Comparison of ENCODE assay signal across 23 cellular contexts in the genomic region with DNA sequence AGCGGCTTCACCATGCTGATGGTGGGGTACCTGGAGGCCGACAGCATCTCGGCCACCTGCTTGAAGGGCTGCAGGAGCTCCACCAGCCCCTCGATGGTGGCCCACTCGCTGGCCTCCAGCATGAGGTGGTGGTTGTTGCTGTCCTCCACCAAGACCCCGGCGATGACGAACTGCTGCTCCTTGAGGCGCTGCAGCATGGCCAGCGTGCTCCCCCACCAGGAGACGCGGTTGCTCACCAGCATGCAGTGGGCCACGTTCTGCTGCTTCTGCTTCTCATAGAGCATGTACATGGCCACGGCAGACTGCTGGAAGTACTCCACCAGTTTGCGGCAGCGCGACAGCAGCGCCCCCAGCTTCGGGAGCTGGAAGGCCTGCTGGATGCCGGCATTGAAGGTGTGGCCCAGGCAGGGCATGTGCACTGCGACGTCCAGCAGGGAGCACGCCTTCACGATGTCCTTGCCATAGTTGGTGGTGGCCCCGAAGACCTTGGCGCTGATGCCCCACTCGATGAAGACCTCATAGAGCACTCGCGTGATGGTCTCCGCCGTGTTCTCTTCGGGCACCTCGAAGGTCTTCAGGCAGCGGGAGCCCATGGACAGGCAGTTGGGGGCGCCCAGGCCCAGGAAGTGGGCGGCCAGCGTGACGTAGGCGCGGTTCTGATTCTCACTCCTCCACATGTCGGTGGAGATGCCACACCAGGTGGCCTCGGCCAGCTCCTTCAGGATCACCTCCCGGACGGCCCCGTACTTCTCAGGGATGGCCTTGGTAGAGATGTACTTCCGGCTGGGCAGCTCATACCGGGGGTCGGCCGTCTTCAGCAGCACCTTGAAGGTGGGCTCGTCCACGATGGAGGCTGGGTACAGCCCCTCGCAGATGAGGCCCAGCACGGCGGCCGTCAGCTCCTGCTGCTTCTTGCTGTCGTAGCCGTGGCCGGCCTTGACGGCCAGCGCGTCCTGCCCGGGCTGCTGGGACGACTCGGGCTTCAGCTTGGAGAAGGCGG. TPM values are rescaled to one million over a fixed set of nuclear protein-coding genes. Genes with fewer than 3 reads are reported as not detected.
DNase-seq lines count a peak whose midpoint lies in the region; ATAC-seq, FAIRE-seq and TF ChIP-seq lines count a peak whose summit lies in the region.
"Had no signal": no experiment of that assay in that cellular context is flagged by ENCODE, and none has a peak within 500 bp of the region (broad histone marks: within the 10 kb centered on the region; RNA-seq: fewer than 3 reads in every experiment).

No MANE protein-coding gene starts in this region.

- CTCF ChIA-PET in HepG2 (lab: Yijun Ruan, JAX; ENCODE audit: low intra/inter-chr PET ratio, low total read pairs) = no interaction called here

- H3K27me3 Mint-ChIP-seq in chondrocyte (ENCODE audit: low read depth) = no peaks in the 10 kb centered on the region
- H3K27me3 Mint-ChIP-seq: B cell; CD4-positive, CD25-positive, alpha-beta regulatory T cell had no signal

- peaks cover 0 to 15% (median 6%) of the 10 kb centered on the region in 11 experiments; a peak in 8 of 22 replicates for H3K9me3 ChIP-seq in BLaER1 treated with 17β-estradiol and CSF1 and Interleukin-3, amounts not matched to agents 10 nM and 100 nM (replicated peaks in 1 of 11)
- H3K9me3 ChIP-seq in HepG2 (ENCODE audit: low read length) = no peaks in the 10 kb centered on the region
- H3K9me3 ChIP-seq: SJCRH30 had no signal

- H3K4me2 ChIP-seq in BLaER1 treated with 17β-estradiol and CSF1 and Interleukin-3, amounts not matched to agents 10 nM and 100 nM = peak overlapping the region in 10 of 11 experiments; percentile 23 to 86 (median 74); a peak in 16 of 22 replicates
- H3K4me2 ChIP-seq in HepG2 (ENCODE audit: low read depth, low read length) = no peak overlapping the region

- DNase-seq in GM20000 (ENCODE audit: low spot score) (peak; percentile 25), chondrocyte (ENCODE audit: low spot score) (peak; percentile 92), HepG2 (ENCODE audit: low spot score) (no peak), NCI-H2227 treated with DMSO at 0.1 percent for 48 hours (lab: John Stamatoyannopoulos, UW) (no peak), NCI-H510A (lab: John Stamatoyannopoulos, UW) (no peak), DMS153 treated with DMSO at 0.1 percent for 48 hours (lab: John Stamatoyannopoulos, UW; ENCODE audit: unreplicated experiment) (no peak)
- DNase-seq in activated CD8-positive, alpha-beta memory T cell treated with anti-CD3 and anti-CD28 coated beads, Interleukin-2, amount 50 U/mL, for 48 hours = no peak
- DNase-seq: CD4-positive, CD25-positive, alpha-beta regulatory T cell; DMS79 treated with DMSO at 0.1 percent for 48 hours; H7; KBM-7; MM.1S; NCI-H1048; NCI-H1436; NCI-H1930; NCI-H510A treated with DMSO at 0.1 percent for 48 hours; NCI-H82; SJCRH30 had no signal

- no peak for FAIRE-seq in HepG2 (lab: Jason Lieb, UNC)
- FAIRE-seq: GM12878, GM19239 had no signal

- peaks cover 81 to 97% (median 96%) of the 10 kb centered on the region in 11 experiments for H4K20me1 ChIP-seq in BLaER1 treated with 17β-estradiol and CSF1 and Interleukin-3, amounts not matched to agents 10 nM and 100 nM
- H4K20me1 ChIP-seq in HepG2 (ENCODE audit: insufficient read depth, low read length) = peaks cover 13% of the 10 kb centered on the region; the same call in 1 of the 2 replicates

- 0 out of 22 replicates have a peak overlapping the region, but pooled peaks of 1 of the 11 experiments have one; percentile 38 for H3K9ac ChIP-seq in BLaER1 treated with 17β-estradiol and CSF1 and Interleukin-3, amounts not matched to agents 10 nM and 100 nM
- no peak overlapping the region for H3K9ac ChIP-seq in HepG2 (ENCODE audit: insufficient read depth, low read depth, low read length)

- no TSS peak for BruUV-seq in HepG2 (replicated peaks; lab: Mats Ljungman, UMichigan)

- TF ChIP-seq RAD21 in HepG2 (CRISPR knock-in tag; IDR thresholded peaks at IDR 0.05) = no peak

- peaks cover 33% of the 10 kb centered on the region for H3K79me2 ChIP-seq in HepG2 (ENCODE audit: insufficient read depth, low read length)

- no peak overlapping the region for H2AFZ ChIP-seq in HepG2 (ENCODE audit: low read length)

- peaks cover 6 to 90% (median 74%) of the 10 kb centered on the region in 10 experiments for H3K4me1 ChIP-seq in BLaER1 treated with 17β-estradiol and CSF1 and Interleukin-3, amounts not matched to agents 10 nM and 100 nM
- 0 out of 2 replicates have a peak, but pooled peaks cover 15% of the 10 kb centered on the region for H3K4me1 ChIP-seq in HepG2 (ENCODE audit: insufficient read depth, low read length)
- H3K4me1 ChIP-seq: SJCRH30 had no signal

- no peak for TF ChIP-seq POLR2A in HepG2 (IDR thresholded peaks at IDR 0.05; ENCODE audit: insufficient read depth in 1 of 2, low read depth in 2 of 2, low read length in 2 of 2)

- peaks cover 33% of the 10 kb centered on the region for H3K36me3 Mint-ChIP-seq in chondrocyte (ENCODE audit: low read depth)

- no peak overlapping the region for H3K27ac Mint-ChIP-seq in chondrocyte (ENCODE audit: unreplicated experiment)
- H3K27ac Mint-ChIP-seq: B cell; CD4-positive, CD25-positive, alpha-beta regulatory T cell had no signal

- TF ChIP-seq CTCF in GM20000 (IDR thresholded peaks at IDR 0.05; ENCODE audit: extremely low read depth, missing control alignments) (no peak), chondrocyte (IDR thresholded peaks at IDR 0.05) (no peak), HepG2 (CRISPR knock-in tag; IDR thresholded peaks at IDR 0.05) (no peak)

- H3K9me3 Mint-ChIP-seq in chondrocyte (ENCODE audit: low read depth) = no peaks in the 10 kb centered on the region
- H3K9me3 Mint-ChIP-seq: CD4-positive, CD25-positive, alpha-beta regulatory T cell had no signal

- intact Hi-C loops in HepG2 (cut with micrococcal nuclease; ENCODE audit: unreplicated experiment) = no loop called here

- H3K27me3 ChIP-seq in BLaER1 treated with 17β-estradiol and CSF1 and Interleukin-3, amounts not matched to agents 10 nM and 100 nM = no peaks in the 10 kb centered on the region
- H3K27me3 ChIP-seq in HepG2 (ENCODE audit: control insufficient read depth in 1 of 2, insufficient read depth in 2 of 2, low read length in 2 of 2) = no peaks in the 10 kb centered on the region
- H3K27me3 ChIP-seq: SJCRH30 had no signal

- in situ Hi-C loops in HepG2 (cut with HindIII; ENCODE audit: extremely low pct_ligation_motif_present, low pct_unique_long_range_greater_than_20kb) = no loop called here

- WGBS in HepG2 (ENCODE audit: low lambda C conversion rate) = 98% methylated on average over 21 of the region's 65 CpGs

- H3K4me3 ChIP-seq in BLaER1 treated with 17β-estradiol and CSF1 and Interleukin-3, amounts not matched to agents 10 nM and 100 nM = no peak overlapping the region
- H3K4me3 ChIP-seq in HepG2 (replicated peaks in 1 of 3; ENCODE audit: insufficient read depth in 1 of 3, low read depth in 2 of 3, low read length in 3 of 3) = no peak overlapping the region
- H3K4me3 ChIP-seq: GM12878, SJCRH30 had no signal

- H3K4me3 Mint-ChIP-seq in chondrocyte (ENCODE audit: unreplicated experiment) = no peak overlapping the region
- H3K4me3 Mint-ChIP-seq: B cell; CD4-positive, CD25-positive, alpha-beta regulatory T cell had no signal

- peak overlapping the region in 2 of 11 experiments; percentile 62 to 70; a peak in 6 of 22 replicates for H3K27ac ChIP-seq in BLaER1 treated with 17β-estradiol and CSF1 and Interleukin-3, amounts not matched to agents 10 nM and 100 nM
- no peak overlapping the region for H3K27ac ChIP-seq in HepG2 (ENCODE audit: extremely low read length, insufficient read depth, low read length)
- H3K27ac ChIP-seq: SJCRH30 had no signal

- ATAC-seq in HepG2 = peak; percentile 14
- ATAC-seq: GM12878, Panc1 had no signal

- peaks cover 65 to 87% (median 74%) of the 10 kb centered on the region in 11 experiments for H3K36me3 ChIP-seq in BLaER1 treated with 17β-estradiol and CSF1 and Interleukin-3, amounts not matched to agents 10 nM and 100 nM
- peaks cover 17 to 62% of the 10 kb centered on the region in 2 experiments for H3K36me3 ChIP-seq in HepG2 (replicated peaks in 1 of 2; ENCODE audit: control insufficient read depth in 1 of 2, insufficient read depth in 2 of 2, low read length in 2 of 2)

- peaks cover 26% of the 10 kb centered on the region for H3K4me1 Mint-ChIP-seq in chondrocyte (ENCODE audit: low read depth)

- POLR2A ChIA-PET in HepG2 (lab: Yijun Ruan, JAX) = no interaction called here

- TF ChIP-seq EP300 in HepG2 (IDR thresholded peaks at IDR 0.05; ENCODE audit: low read depth in 2 of 2, low read length in 2 of 2) (no peak), HepG2 (CRISPR knock-in tag; IDR thresholded peaks at IDR 0.05; ENCODE audit: borderline replicate concordance) (no peak)

RNA-seq across cellular contexts. Expression of a gene that starts 11.0 kb away (rescaled TPM):
- total RNA-seq in chondrocyte (30.1 to 35.2 TPM (median 35.0 TPM) in 3 replicates), HepG2 (2016; rRNA removed; fragmentation: Illumina TruSeq; extraction: Trizol) (11.4 and 15.5 TPM in 2 replicates)
- 17.0 and 17.1 TPM in 2 replicates for total RNA-seq in HepG2 (2016; cell fraction: cytosol; rRNA removed; fragmentation: Illumina TruSeq; extraction: Trizol; ENCODE audit: low read depth)
- total RNA-seq in HepG2 (2016; cell fraction: insoluble cytoplasmic fraction; rRNA removed; fragmentation: Illumina TruSeq; extraction: Trizol) = 12.0 and 16.4 TPM in 2 replicates
- 20.4 and 22.0 TPM in 2 replicates for total RNA-seq in HepG2 (2016; cell fraction: membrane; rRNA removed; fragmentation: Illumina TruSeq; extraction: Trizol)
- 10.0 and 12.2 TPM in 2 replicates for total RNA-seq in HepG2 (2016; cell fraction: nucleus; rRNA removed; fragmentation: Illumina TruSeq; extraction: Trizol)
- polyA plus RNA-seq in HepG2 (2011; rRNA removed) = 24.3 and 28.9 TPM in 2 replicates
- polyA plus RNA-seq in HepG2 (2011; cell fraction: cytosol; rRNA removed) = 43.6 and 44.6 TPM in 2 replicates
- 19.8 and 21.8 TPM in 2 replicates for polyA plus RNA-seq in HepG2 (2011; cell fraction: nucleus; rRNA removed)
- 27.9 and 45.4 TPM in 2 replicates for polyA plus RNA-seq in HepG2 (2012)
- polyA plus RNA-seq in HepG2 (2016; cell fraction: cytosol; fragmentation: Illumina TruSeq; extraction: Trizol; ENCODE audit: low read depth) = 32.7 and 33.4 TPM in 2 replicates
- polyA plus RNA-seq in HepG2 (2016; cell fraction: insoluble cytoplasmic fraction; fragmentation: Illumina TruSeq; extraction: Trizol; ENCODE audit: low read depth) = 17.5 and 19.2 TPM in 2 replicates
- polyA plus RNA-seq in HepG2 (2016; cell fraction: membrane; fragmentation: Illumina TruSeq; extraction: Trizol; ENCODE audit: low read depth) = 32.3 and 33.0 TPM in 2 replicates
- polyA plus RNA-seq in HepG2 (2016; cell fraction: nucleus; fragmentation: Illumina TruSeq; extraction: Trizol; ENCODE audit: insufficient read depth, low read depth) = 15.6 and 21.5 TPM in 2 replicates
- polyA minus RNA-seq in HepG2 (2011; rRNA and poly(A)+ RNA removed; ENCODE audit: low replicate concordance) = 43.4 and 47.9 TPM in 2 replicates
- polyA minus RNA-seq in HepG2 (2011; cell fraction: cytosol; rRNA and poly(A)+ RNA removed) = 18.8 and 19.4 TPM in 2 replicates
- 16.5 and 19.1 TPM in 2 replicates for polyA minus RNA-seq in HepG2 (2011; cell fraction: nucleus; rRNA and poly(A)+ RNA removed)

RNA-seq across cellular contexts. Expression of a gene that starts 11.0 kb away (rescaled TPM):
- 39.8 to 45.0 TPM (median 40.1 TPM) in 3 replicates for total RNA-seq in chondrocyte
- total RNA-seq in HepG2 (2016; rRNA removed; fragmentation: Illumina TruSeq; extraction: Trizol) = 28.9 and 29.8 TPM in 2 replicates
- total RNA-seq in HepG2 (2016; cell fraction: cytosol; rRNA removed; fragmentation: Illumina TruSeq; extraction: Trizol; ENCODE audit: low read depth) = 4.7 and 6.3 TPM in 2 replicates
- total RNA-seq in HepG2 (2016; cell fraction: insoluble cytoplasmic fraction; rRNA removed; fragmentation: Illumina TruSeq; extraction: Trizol) = 24.4 and 29.9 TPM in 2 replicates
- total RNA-seq in HepG2 (2016; cell fraction: membrane; rRNA removed; fragmentation: Illumina TruSeq; extraction: Trizol) = 21.5 and 24.7 TPM in 2 replicates
- 14.1 and 17.2 TPM in 2 replicates for total RNA-seq in HepG2 (2016; cell fraction: nucleus; rRNA removed; fragmentation: Illumina TruSeq; extraction: Trizol)
- 20.0 and 24.1 TPM in 2 replicates for polyA plus RNA-seq in HepG2 (2011; rRNA removed)
- polyA plus RNA-seq in HepG2 (2011; cell fraction: cytosol; rRNA removed) = 17.2 and 25.9 TPM in 2 replicates
- polyA plus RNA-seq in HepG2 (2011; cell fraction: nucleus; rRNA removed) = 15.2 and 18.2 TPM in 2 replicates
- polyA plus RNA-seq in HepG2 (2012) = 18.2 TPM in 2 replicates
- 3.0 and 3.2 TPM in 2 replicates for polyA plus RNA-seq in HepG2 (2016; cell fraction: cytosol; fragmentation: Illumina TruSeq; extraction: Trizol; ENCODE audit: low read depth)
- polyA plus RNA-seq in HepG2 (2016; cell fraction: insoluble cytoplasmic fraction; fragmentation: Illumina TruSeq; extraction: Trizol; ENCODE audit: low read depth) = 25.3 and 26.7 TPM in 2 replicates
- polyA plus RNA-seq in HepG2 (2016; cell fraction: membrane; fragmentation: Illumina TruSeq; extraction: Trizol; ENCODE audit: low read depth) = 10.1 and 11.7 TPM in 2 replicates
- 17.2 and 17.7 TPM in 2 replicates for polyA plus RNA-seq in HepG2 (2016; cell fraction: nucleus; fragmentation: Illumina TruSeq; extraction: Trizol; ENCODE audit: insufficient read depth, low read depth)
- 51.4 and 60.3 TPM in 2 replicates for polyA minus RNA-seq in HepG2 (2011; rRNA and poly(A)+ RNA removed; ENCODE audit: low replicate concordance)
- polyA minus RNA-seq in HepG2 (2011; cell fraction: cytosol; rRNA and poly(A)+ RNA removed) = 25.4 and 30.2 TPM in 2 replicates
- polyA minus RNA-seq in HepG2 (2011; cell fraction: nucleus; rRNA and poly(A)+ RNA removed) = 10.9 and 13.4 TPM in 2 replicates

Comparison
In these comparisons a context has a peak if more than half of its experiments do, and no peak if none do; other contexts are left out.
1. DNase-seq: peak in GM20000 (single experiment) and chondrocyte (single experiment); none in HepG2 (single experiment), activated CD8-positive, alpha-beta memory T cell treated with anti-CD3 and anti-CD28 coated beads, Interleukin-2, amount 50 U/mL, for 48 hours (single experiment), NCI-H2227 treated with DMSO at 0.1 percent for 48 hours (single experiment), NCI-H510A (single experiment) and DMS153 treated with DMSO at 0.1 percent for 48 hours (single experiment).